ENCODE assay signal across 11 cellular contexts in genomic region chr1:89149229-89149628, GRCh38. TPM values are rescaled to one million over a fixed set of nuclear protein-coding genes. Genes with fewer than 3 reads are reported as not detected.
A peak's percentile ranks its signal among the peaks of the same experiment; 100 is the strongest.
DNase-seq lines count a peak whose midpoint lies in the region; ATAC-seq, FAIRE-seq and TF ChIP-seq lines count a peak whose summit lies in the region.
"Had no signal": no experiment of that assay in that cellular context is flagged by ENCODE, and none has a peak within 500 bp of the region (broad histone marks: within the 10 kb centered on the region; RNA-seq: fewer than 3 reads in every experiment).

No MANE protein-coding gene starts in this region.

- TF ChIP-seq CTCF in AG09309 (IDR thresholded peaks at IDR 0.05; ENCODE audit: control insufficient read depth, insufficient read depth, low read depth, low read length, missing control alignments) = peak; percentile 56
- TF ChIP-seq CTCF in endothelial cell of umbilical vein (IDR thresholded peaks at IDR 0.05; ENCODE audit: extremely low read depth in 1 of 2, insufficient read depth in 1 of 2, low read depth in 1 of 2, low read length in 2 of 2) = peak in 1 of 2 donors; percentile 29
- no peak for TF ChIP-seq CTCF in CD4-positive, alpha-beta T cell (IDR thresholded peaks at IDR 0.05)
- TF ChIP-seq CTCF in gastrocnemius medialis (IDR thresholded peaks at IDR 0.05 in 4 of 5, conservative IDR thresholded peaks at IDR 0.05 in 1 of 5) = peak in 1 of 5 experiments; percentile 7

- H3K4me1 ChIP-seq in endothelial cell of umbilical vein (ENCODE audit: control insufficient read depth, extremely low read depth, insufficient read depth, low read length) = no peaks in the 10 kb centered on the region
- no peaks in the 10 kb centered on the region for H3K4me1 ChIP-seq in gastrocnemius medialis

- H3K27me3 ChIP-seq in MG63 (no peaks in the 10 kb centered on the region), endothelial cell of umbilical vein (ENCODE audit: control insufficient read depth in 2 of 2, insufficient read depth in 2 of 2, low read length in 2 of 2) (no peaks in the 10 kb centered on the region), gastrocnemius medialis (no peaks in the 10 kb centered on the region)
- no peaks in the 10 kb centered on the region for H3K27me3 ChIP-seq in CD4-positive, alpha-beta T cell (ENCODE audit: control insufficient read depth, insufficient read depth, low read length)
- H3K27me3 ChIP-seq: upper lobe of left lung had no signal

- no peaks in the 10 kb centered on the region for H3K9me3 Mint-ChIP-seq in CD4-positive, alpha-beta T cell

- H3K79me2 ChIP-seq in endothelial cell of umbilical vein (ENCODE audit: control insufficient read depth, insufficient read depth, low read length) = no peaks in the 10 kb centered on the region

- DNase-seq in AG09309 (ENCODE audit: low read depth) = no peak
- peak; percentile 9 for DNase-seq in MG63
- DNase-seq in endothelial cell of umbilical vein (ENCODE audit: low read depth, low spot score) = peak; percentile 14
- DNase-seq in medulla oblongata (ENCODE audit: extremely low spot score) = peak; percentile 60
- DNase-seq in COR-L47 (lab: John Stamatoyannopoulos, UW) = no peak
- DNase-seq in CD4-positive, alpha-beta T cell = no peak
- DNase-seq in gastrocnemius medialis = no peak
- DNase-seq in stimulated activated naive CD4-positive, alpha-beta T cell treated with Interleukin-2 at 50 U/mL for 16 hours (lab: John Stamatoyannopoulos, UW) = no peak
- DNase-seq: DMS153, upper lobe of left lung had no signal

- intact Hi-C loops in endothelial cell of umbilical vein (cut with micrococcal nuclease) (no loop called here), gastrocnemius medialis (cut with DNase I; ENCODE audit: low total_unique reads) (no loop called here)
- intact Hi-C loops in CD4-positive, alpha-beta T cell (cut with DNase I, micrococcal nuclease) = no loop called here

- H3K4me3 Mint-ChIP-seq in CD4-positive, alpha-beta T cell = no peak overlapping the region

- H4K20me1 ChIP-seq in endothelial cell of umbilical vein (replicated peaks; ENCODE audit: control insufficient read depth, extremely low read depth, insufficient read depth, low read length) = no peaks in the 10 kb centered on the region

- no peaks in the 10 kb centered on the region for H3K9me3 ChIP-seq in MG63
- no peaks in the 10 kb centered on the region for H3K9me3 ChIP-seq in endothelial cell of umbilical vein (replicated peaks; ENCODE audit: control insufficient read depth, insufficient read depth, low read length)
- no peaks in the 10 kb centered on the region for H3K9me3 ChIP-seq in CD4-positive, alpha-beta T cell (ENCODE audit: control insufficient read depth, low read length)
- H3K9me3 ChIP-seq in gastrocnemius medialis = no peaks in the 10 kb centered on the region
- H3K9me3 ChIP-seq: upper lobe of left lung had no signal

- no TSS peak for BruUV-seq in endothelial cell of umbilical vein (replicated peaks; lab: Mats Ljungman, UMichigan)

- H3K9ac ChIP-seq in endothelial cell of umbilical vein (replicated peaks; ENCODE audit: extremely low read depth, insufficient read depth, low read length) = no peak overlapping the region

- TF ChIP-seq POLR2A in endothelial cell of umbilical vein (IDR thresholded peaks at IDR 0.05; ENCODE audit: low read depth, low read length) (no peak), gastrocnemius medialis (IDR thresholded peaks at IDR 0.05) (no peak)

- POLR2A ChIA-PET in endothelial cell of umbilical vein (lab: Charles Lee) = no interaction called here
- POLR2A ChIA-PET in CD4-positive, alpha-beta T cell (lab: Charles Lee) = no interaction called here

- H2AFZ ChIP-seq in endothelial cell of umbilical vein (ENCODE audit: low read depth, low read length) = no peak overlapping the region

- peak; percentile 68 for FAIRE-seq in endothelial cell of umbilical vein (lab: Jason Lieb, UNC)

- H3K4me3 ChIP-seq in AG09309 (ENCODE audit: control insufficient read depth, low read depth, low read length) (no peak overlapping the region), MG63 (no peak overlapping the region), endothelial cell of umbilical vein (replicated peaks in 1 of 3; ENCODE audit: insufficient read depth in 1 of 3, low read depth in 1 of 3, low read length in 3 of 3) (no peak overlapping the region), gastrocnemius medialis (no peak overlapping the region)
- H3K4me3 ChIP-seq: PC-9, upper lobe of left lung had no signal

- CTCF ChIA-PET in endothelial cell of umbilical vein (lab: Charles Lee) = interaction anchor here (0.7 to 3.1 kb wide), 4 partner anchors 12 to 150 kb away, joined by 3 to 38 read pairs (median 4); no protein-coding TSS in a partner anchor
- CTCF ChIA-PET in CD4-positive, alpha-beta T cell (lab: Charles Lee) = interaction anchor here (0.6 kb wide), 1 partner anchor 175 kb away, joined by 4 read pairs; no protein-coding TSS in a partner anchor

- H3K9me1 ChIP-seq in endothelial cell of umbilical vein (replicated peaks; ENCODE audit: control insufficient read depth, extremely low read depth, insufficient read depth, low read length) = no peaks in the 10 kb centered on the region

- H3K27me3 Mint-ChIP-seq in CD4-positive, alpha-beta T cell = no peaks in the 10 kb centered on the region

- no peak overlapping the region for H3K27ac Mint-ChIP-seq in CD4-positive, alpha-beta T cell

- no peak for ATAC-seq in CD4-positive, alpha-beta T cell (ENCODE audit: poor library complexity)
- ATAC-seq in gastrocnemius medialis = no peak

- dilution Hi-C loops in endothelial cell of umbilical vein (cut with MboI; ENCODE audit: extremely low pct_ligation_motif_present, low sequenced_read_pairs) = no loop called here

- H3K4me1 Mint-ChIP-seq in CD4-positive, alpha-beta T cell (ENCODE audit: low read depth) = no peaks in the 10 kb centered on the region

- no peaks in the 10 kb centered on the region for H3K36me3 Mint-ChIP-seq in CD4-positive, alpha-beta T cell (ENCODE audit: low read depth)

- in situ Hi-C loops in gastrocnemius medialis (cut with MboI; ENCODE audit: low sequenced_read_pairs in 4 of 4) = no loop called here

- H3K36me3 ChIP-seq in MG63 = no peaks in the 10 kb centered on the region
- H3K36me3 ChIP-seq in endothelial cell of umbilical vein (ENCODE audit: control insufficient read depth in 2 of 2, extremely low read depth in 1 of 2, insufficient read depth in 2 of 2, low read length in 2 of 2) = no peaks in the 10 kb centered on the region
- H3K36me3 ChIP-seq in gastrocnemius medialis = no peaks in the 10 kb centered on the region
- H3K36me3 ChIP-seq: upper lobe of left lung had no signal

- no peak overlapping the region for H3K4me2 ChIP-seq in endothelial cell of umbilical vein (ENCODE audit: insufficient read depth, low read length)
- H3K4me2 ChIP-seq: PC-9 had no signal

- H3K27ac ChIP-seq in endothelial cell of umbilical vein (ENCODE audit: insufficient read depth, low read depth, low read length) (no peak overlapping the region), gastrocnemius medialis (no peak overlapping the region)
- H3K27ac ChIP-seq in CD4-positive, alpha-beta T cell (ENCODE audit: low read depth, low read length) = no peak overlapping the region
- H3K27ac ChIP-seq: PC-9, upper lobe of left lung had no signal

TF ChIP-seq in endothelial cell of umbilical vein, 7 proteins besides CTCF, POLR2A, EP300 and RAD21:
- TF ChIP-seq GATA2 (IDR thresholded peaks at IDR 0.05; ENCODE audit: insufficient read depth, insufficient read length, low read depth, low read length) (no peak), MYC (IDR thresholded peaks at IDR 0.05; ENCODE audit: low read depth, low read length) (no peak)
TF ChIP-seq in endothelial cell of umbilical vein: peak in this region for 0.

RNA-seq across cellular contexts. Expression of gene GBP2, which starts 23.3 kb away (rescaled TPM):
- total RNA-seq in MG63 (2014; rRNA removed; shearing (Covaris generic); ENCODE audit: low replicate concordance) = 2.2 and 2.3 TPM in 2 replicates
- total RNA-seq in endothelial cell of umbilical vein = 19.4 and 30.2 TPM in 2 replicates
- 13.1 TPM in 2 replicates for polyA plus RNA-seq in endothelial cell of umbilical vein
- 19.4 and 19.7 TPM in 2 replicates for polyA plus RNA-seq in endothelial cell of umbilical vein (2011; cell fraction: cytosol; rRNA removed)
- 25.9 and 27.9 TPM in 2 replicates for polyA plus RNA-seq in endothelial cell of umbilical vein (2011; cell fraction: nucleus; rRNA removed)
- 14.9 and 19.1 TPM in 2 replicates for polyA plus RNA-seq in endothelial cell of umbilical vein (2012)
- 20.4 and 24.5 TPM in 2 replicates for polyA minus RNA-seq in endothelial cell of umbilical vein
- polyA minus RNA-seq in endothelial cell of umbilical vein (2011; cell fraction: cytosol; rRNA and poly(A)+ RNA removed) = 2.0 TPM
- polyA minus RNA-seq in endothelial cell of umbilical vein (2011; cell fraction: nucleus; rRNA and poly(A)+ RNA removed) = 20.4 and 23.3 TPM in 2 replicates
- 10 to 100 TPM; 87.6 to 91.8 TPM for total RNA-seq in CD4-positive, alpha-beta T cell
- total RNA-seq in gastrocnemius medialis = 100 to 1,000 TPM in 1 of 4 donors, 10 to 100 TPM in 3; 28.6 to 115 (median 56.2) TPM

RNA-seq across cellular contexts. Expression of gene GBP7, which starts 26.6 kb away (rescaled TPM):
- not detected in 2 replicates for total RNA-seq in MG63 (2014; rRNA removed; shearing (Covaris generic); ENCODE audit: low replicate concordance)
- total RNA-seq in endothelial cell of umbilical vein = not detected in 2 replicates
- not detected in 2 replicates for polyA plus RNA-seq in endothelial cell of umbilical vein
- not detected in 2 replicates for polyA plus RNA-seq in endothelial cell of umbilical vein (2011; cell fraction: cytosol; rRNA removed)
- polyA plus RNA-seq in endothelial cell of umbilical vein (2011; cell fraction: nucleus; rRNA removed) = not detected in 2 replicates
- polyA plus RNA-seq in endothelial cell of umbilical vein (2012) = not detected in 2 replicates
- not detected in 2 replicates for polyA minus RNA-seq in endothelial cell of umbilical vein
- not detected for polyA minus RNA-seq in endothelial cell of umbilical vein (2011; cell fraction: cytosol; rRNA and poly(A)+ RNA removed)
- not detected in 2 replicates for polyA minus RNA-seq in endothelial cell of umbilical vein (2011; cell fraction: nucleus; rRNA and poly(A)+ RNA removed)
- total RNA-seq in CD4-positive, alpha-beta T cell = not detected
- total RNA-seq in gastrocnemius medialis = not detected
- total RNA-seq: PC-9 had no signal

RNA-seq across cellular contexts. Expression of gene GBP4, which starts 49.5 kb away (rescaled TPM):
- 0.07 and 1.1 TPM in 2 replicates for total RNA-seq in MG63 (2014; rRNA removed; shearing (Covaris generic); ENCODE audit: low replicate concordance)
- total RNA-seq in endothelial cell of umbilical vein (1.7 and 7.6 TPM in 2 replicates), gastrocnemius medialis (10 to 100 TPM in 1 of 4 donors, 1 to 10 TPM in 3; 1.6 to 15.0 (median 5.0) TPM)
- polyA plus RNA-seq in endothelial cell of umbilical vein = 1.7 and 1.9 TPM in 2 replicates
- polyA plus RNA-seq in endothelial cell of umbilical vein (2011; cell fraction: cytosol; rRNA removed) = 1.0 and 1.6 TPM in 2 replicates
- polyA plus RNA-seq in endothelial cell of umbilical vein (2011; cell fraction: nucleus; rRNA removed) = 0.97 and 1.2 TPM in 2 replicates
- 0.20 TPM in 1 of 2 replicates, not detected in the other for polyA plus RNA-seq in endothelial cell of umbilical vein (2012)
- polyA minus RNA-seq in endothelial cell of umbilical vein = 2.8 and 3.3 TPM in 2 replicates
- polyA minus RNA-seq in endothelial cell of umbilical vein (2011; cell fraction: cytosol; rRNA and poly(A)+ RNA removed) = not detected
- 0.58 and 1.4 TPM in 2 replicates for polyA minus RNA-seq in endothelial cell of umbilical vein (2011; cell fraction: nucleus; rRNA and poly(A)+ RNA removed)
- total RNA-seq in CD4-positive, alpha-beta T cell = 10 to 100 TPM; 11.3 to 11.7 TPM

Comparison
In these comparisons a context has a peak if more than half of its experiments do, and no peak if none do; other contexts are left out.
1. DNase-seq: peak in MG63 (single experiment), endothelial cell of umbilical vein (single experiment) and medulla oblongata (single experiment); none in AG09309 (single experiment), COR-L47 (single experiment), CD4-positive, alpha-beta T cell (0 of 10), gastrocnemius medialis (0 of 2) and stimulated activated naive CD4-positive, alpha-beta T cell treated with Interleukin-2 at 50 U/mL for 16 hours (single experiment).